In the genomic region with DNA sequence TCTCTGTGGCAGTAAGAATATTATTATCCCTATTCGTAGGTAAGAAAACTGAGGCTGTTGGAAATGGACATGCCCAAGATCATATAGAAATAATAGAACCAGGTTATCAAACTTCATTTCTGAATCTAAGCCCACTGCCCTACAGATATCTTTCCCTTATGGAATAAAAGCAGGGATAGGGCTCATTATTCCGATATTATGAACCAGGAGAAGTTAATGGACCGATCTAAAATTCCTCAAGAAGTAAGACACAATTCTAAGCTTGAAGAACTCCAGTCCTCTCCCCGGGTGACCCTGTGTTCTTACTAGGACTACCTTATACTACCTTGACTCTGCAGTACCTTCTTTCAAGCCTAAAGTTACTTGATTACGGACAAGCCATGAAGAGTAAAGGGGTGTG, we compare ENCODE assay signal across 39 cellular contexts. TPM values are rescaled to one million over a fixed set of nuclear protein-coding genes. Genes with fewer than 3 reads are reported as not detected.
"Had no signal": no experiment of that assay in that cellular context is flagged by ENCODE, and none has a peak within 500 bp of the region (broad histone marks: within the 10 kb centered on the region; RNA-seq: fewer than 3 reads in every experiment).

No MANE protein-coding gene starts in this region.

- H3K27ac Mint-ChIP-seq: activated naive CD4-positive, alpha-beta T cell treated with anti-CD3 and anti-CD28 coated beads for 36 hours; activated naive CD4-positive, alpha-beta T cell treated with anti-CD3 and anti-CD28 coated beads, Interleukin-2, amount 10 ng/mL, durations not matched to agents 7 days and 5 days; activated naive CD4-positive, alpha-beta T cell treated with anti-CD3 and anti-CD28 coated beads, Interleukin-2, amount 50 U/mL, for 24 hours; activated naive CD8-positive, alpha-beta T cell; activated naive CD8-positive, alpha-beta T cell treated with anti-CD3 and anti-CD28 coated beads for 36 hours; activated naive CD8-positive, alpha-beta T cell treated with anti-CD3 and anti-CD28 coated beads, Interleukin-2, amount 10 ng/mL, durations not matched to agents 7 days and 5 days; activated naive CD8-positive, alpha-beta T cell treated with anti-CD3 and anti-CD28 coated beads, Interleukin-2, amount 50 U/mL, for 24 hours; activated T-cell treated with anti-CD3 and anti-CD28 coated beads, Interleukin-2, amount 50 U/mL, for 24 hours; activated T-cell treated with anti-CD3 and anti-CD28 coated beads, Interleukin-2, amount 50 U/mL, for 72 hours; activated T-helper 1 cell treated with anti-CD3 and anti-CD28 coated beads, Interleukin-12 subunit alpha, Interleukin-12 subunit beta, Interleukin-2, Interleukin-4 antibody, amounts not matched to agents 30 ng/mL and 10 ng/mL and 1 ng/mL, durations not matched to agents 14 hours and 24 hours and 36 hours; activated T-helper 17 cell treated with anti-CD3 and anti-CD28 coated beads, Interleukin-2, amount 50 U/mL, for 72 hours; activated T-helper 2 cell treated with anti-CD3 and anti-CD28 coated beads, Interferon-gamma antibody, Interleukin-2, Interleukin-4, amounts not matched to agents 10 μg/mL and 5 μg/mL and 100 μg/mL, durations not matched to agents 14 hours and 24 hours and 36 hours had no signal

- H3K4me1 ChIP-seq: adrenal gland, ascending aorta, body of pancreas, breast epithelium had no signal

- H3K4me3 ChIP-seq: adrenal gland, ascending aorta, body of pancreas, breast epithelium, cardiac muscle cell had no signal

- H3K27ac ChIP-seq: adrenal gland, ascending aorta, body of pancreas, brain microvascular endothelial cell, breast epithelium, cardiac muscle cell had no signal

- H3K4me3 Mint-ChIP-seq: activated naive CD4-positive, alpha-beta T cell treated with anti-CD3 and anti-CD28 coated beads for 36 hours; activated naive CD4-positive, alpha-beta T cell treated with anti-CD3 and anti-CD28 coated beads, Interleukin-2, amount 10 ng/mL, durations not matched to agents 7 days and 5 days; activated naive CD4-positive, alpha-beta T cell treated with anti-CD3 and anti-CD28 coated beads, Interleukin-2, amount 50 U/mL, for 24 hours; activated naive CD8-positive, alpha-beta T cell; activated naive CD8-positive, alpha-beta T cell treated with anti-CD3 and anti-CD28 coated beads for 36 hours; activated naive CD8-positive, alpha-beta T cell treated with anti-CD3 and anti-CD28 coated beads, Interleukin-2, amount 10 ng/mL, durations not matched to agents 7 days and 5 days; activated naive CD8-positive, alpha-beta T cell treated with anti-CD3 and anti-CD28 coated beads, Interleukin-2, amount 50 U/mL, for 24 hours; activated T-cell treated with anti-CD3 and anti-CD28 coated beads, Interleukin-2, amount 50 U/mL, for 24 hours; activated T-cell treated with anti-CD3 and anti-CD28 coated beads, Interleukin-2, amount 50 U/mL, for 4 hours; activated T-cell treated with anti-CD3 and anti-CD28 coated beads, Interleukin-2, amount 50 U/mL, for 72 hours; activated T-helper 1 cell treated with anti-CD3 and anti-CD28 coated beads, Interleukin-12 subunit alpha, Interleukin-12 subunit beta, Interleukin-2, Interleukin-4 antibody, amounts not matched to agents 30 ng/mL and 10 ng/mL and 1 ng/mL, durations not matched to agents 14 hours and 24 hours and 36 hours; activated T-helper 17 cell treated with anti-CD3 and anti-CD28 coated beads, Interleukin-2, amount 50 U/mL, for 72 hours; central memory CD8-positive, alpha-beta T cell had no signal

- H3K4me1 Mint-ChIP-seq: activated naive CD4-positive, alpha-beta T cell treated with anti-CD3 and anti-CD28 coated beads, Interleukin-2, amount 10 ng/mL, durations not matched to agents 7 days and 5 days; activated naive CD4-positive, alpha-beta T cell treated with anti-CD3 and anti-CD28 coated beads, Interleukin-2, amount 50 U/mL, for 24 hours; activated naive CD8-positive, alpha-beta T cell treated with anti-CD3 and anti-CD28 coated beads for 36 hours; activated naive CD8-positive, alpha-beta T cell treated with anti-CD3 and anti-CD28 coated beads, Interleukin-2, amount 10 ng/mL, durations not matched to agents 7 days and 5 days; activated naive CD8-positive, alpha-beta T cell treated with anti-CD3 and anti-CD28 coated beads, Interleukin-2, amount 50 U/mL, for 24 hours; activated T-helper 17 cell treated with anti-CD3 and anti-CD28 coated beads, Interleukin-2, amount 50 U/mL, for 72 hours; brain; central memory CD8-positive, alpha-beta T cell had no signal

- H3K36me3 Mint-ChIP-seq: activated naive CD4-positive, alpha-beta T cell treated with anti-CD3 and anti-CD28 coated beads, Interleukin-2, amount 10 ng/mL, durations not matched to agents 7 days and 5 days; activated naive CD4-positive, alpha-beta T cell treated with anti-CD3 and anti-CD28 coated beads, Interleukin-2, amount 50 U/mL, for 24 hours; activated naive CD4-positive, alpha-beta T cell treated with anti-CD3 and anti-CD28 coated beads, Interleukin-2, amount 50 U/mL, for 72 hours; activated naive CD8-positive, alpha-beta T cell; activated naive CD8-positive, alpha-beta T cell treated with anti-CD3 and anti-CD28 coated beads for 36 hours; activated naive CD8-positive, alpha-beta T cell treated with anti-CD3 and anti-CD28 coated beads, Interleukin-2, amount 10 ng/mL, durations not matched to agents 7 days and 5 days; brain had no signal

- H3K27me3 ChIP-seq: adrenal gland, ascending aorta, body of pancreas, brain microvascular endothelial cell, breast epithelium, cardiac muscle cell had no signal

- H3K9me3 Mint-ChIP-seq: activated naive CD4-positive, alpha-beta T cell treated with anti-CD3 and anti-CD28 coated beads for 36 hours; activated naive CD4-positive, alpha-beta T cell treated with anti-CD3 and anti-CD28 coated beads, Interleukin-2, amount 10 ng/mL, durations not matched to agents 7 days and 5 days; activated naive CD4-positive, alpha-beta T cell treated with anti-CD3 and anti-CD28 coated beads, Interleukin-2, amount 50 U/mL, for 24 hours; activated naive CD4-positive, alpha-beta T cell treated with anti-CD3 and anti-CD28 coated beads, Interleukin-2, amount 50 U/mL, for 72 hours; activated naive CD8-positive, alpha-beta T cell treated with anti-CD3 and anti-CD28 coated beads for 36 hours; activated naive CD8-positive, alpha-beta T cell treated with anti-CD3 and anti-CD28 coated beads, Interleukin-2, amount 10 ng/mL, durations not matched to agents 7 days and 5 days; activated naive CD8-positive, alpha-beta T cell treated with anti-CD3 and anti-CD28 coated beads, Interleukin-2, amount 50 U/mL, for 24 hours; activated T-cell treated with anti-CD3 and anti-CD28 coated beads, Interleukin-2, amount 50 U/mL, for 24 hours; activated T-cell treated with anti-CD3 and anti-CD28 coated beads, Interleukin-2, amount 50 U/mL, for 4 hours; activated T-cell treated with anti-CD3 and anti-CD28 coated beads, Interleukin-2, amount 50 U/mL, for 72 hours; activated T-helper 1 cell treated with anti-CD3 and anti-CD28 coated beads, Interleukin-12 subunit alpha, Interleukin-12 subunit beta, Interleukin-2, Interleukin-4 antibody, amounts not matched to agents 30 ng/mL and 10 ng/mL and 1 ng/mL, durations not matched to agents 14 hours and 24 hours and 36 hours; activated T-helper 17 cell treated with anti-CD3 and anti-CD28 coated beads, Interleukin-2, amount 50 U/mL, for 72 hours; activated T-helper 2 cell treated with anti-CD3 and anti-CD28 coated beads, Interferon-gamma antibody, Interleukin-2, Interleukin-4, amounts not matched to agents 10 μg/mL and 5 μg/mL and 100 μg/mL, durations not matched to agents 14 hours and 24 hours and 36 hours; central memory CD8-positive, alpha-beta T cell had no signal

- H3K9me3 ChIP-seq: adrenal gland, ascending aorta, body of pancreas, breast epithelium had no signal

- DNase-seq: activated effector memory CD4-positive, alpha-beta T cell treated with anti-CD3 and anti-CD28 coated beads, Interleukin-2, amount 50 U/mL, for 16 hours; activated effector memory CD4-positive, alpha-beta T cell treated with Interleukin-2 at 50 U/mL for 16 hours; activated gamma-delta T cell; activated gamma-delta T cell treated with Interleukin-2 at 50 U/mL for 16 hours; activated naive CD4-positive, alpha-beta T cell; activated naive CD4-positive, alpha-beta T cell treated with anti-CD3 and anti-CD28 coated beads for 36 hours; activated naive CD4-positive, alpha-beta T cell treated with anti-CD3 and anti-CD28 coated beads, Interleukin-2, amount 10 ng/mL, durations not matched to agents 7 days and 5 days; activated naive CD4-positive, alpha-beta T cell treated with anti-CD3 and anti-CD28 coated beads, Interleukin-2, amount 50 U/mL, for 16 hours; activated naive CD4-positive, alpha-beta T cell treated with Interleukin-2 at 50 U/mL for 16 hours; activated naive CD8-positive, alpha-beta T cell treated with anti-CD3 and anti-CD28 coated beads for 36 hours; activated naive CD8-positive, alpha-beta T cell treated with anti-CD3 and anti-CD28 coated beads, Interleukin-2, amount 10 ng/mL, durations not matched to agents 7 days and 5 days; activated naive CD8-positive, alpha-beta T cell treated with anti-CD3 and anti-CD28 coated beads, Interleukin-2, amount 50 U/mL, for 24 hours; activated T-cell treated with anti-CD3 and anti-CD28 coated beads, Interleukin-2, amount 50 U/mL, for 1 hour; activated T-cell treated with anti-CD3 and anti-CD28 coated beads, Interleukin-2, amount 50 U/mL, for 24 hours; activated T-cell treated with anti-CD3 and anti-CD28 coated beads, Interleukin-2, amount 50 U/mL, for 4 hours; activated T-cell treated with anti-CD3 and anti-CD28 coated beads, Interleukin-2, amount 50 U/mL, for 48 hours; activated T-cell treated with anti-CD3 and anti-CD28 coated beads, Interleukin-2, amount 50 U/mL, for 72 hours; adrenal gland; amniotic stem cell; amygdala; anterior cingulate cortex; aorta; body of pancreas; brain microvascular endothelial cell; caudate nucleus; central memory CD4-positive, alpha-beta T cell; cerebellar nuclear complex had no signal

- H3K36me3 ChIP-seq: adrenal gland, ascending aorta, brain microvascular endothelial cell, breast epithelium, cardiac muscle cell had no signal

- H3K27me3 Mint-ChIP-seq: brain had no signal

- ATAC-seq: activated naive CD4-positive, alpha-beta T cell treated with anti-CD3 and anti-CD28 coated beads, Interleukin-2, amount 50 U/mL, for 72 hours; activated naive CD8-positive, alpha-beta T cell treated with anti-CD3 and anti-CD28 coated beads, Interleukin-2, amount 50 U/mL, for 24 hours; activated T-cell treated with anti-CD3 and anti-CD28 coated beads, Interleukin-2, amount 50 U/mL, for 4 hours; activated T-cell treated with anti-CD3 and anti-CD28 coated beads, Interleukin-2, amount 50 U/mL, for 72 hours; activated T-helper 17 cell treated with anti-CD3 and anti-CD28 coated beads, Interleukin-2, amount 50 U/mL, for 72 hours; body of pancreas had no signal

RNA-seq across cellular contexts. Expression of a gene that starts 8.4 kb away (rescaled TPM):
- total RNA-seq: activated naive CD4-positive, alpha-beta T cell treated with anti-CD3 and anti-CD28 coated beads, Interleukin-2, amount 50 U/mL, for 72 hours; activated naive CD8-positive, alpha-beta T cell treated with anti-CD3 and anti-CD28 coated beads, Interleukin-2, amount 10 ng/mL, durations not matched to agents 7 days and 5 days; activated T-helper 1 cell treated with anti-CD3 and anti-CD28 coated beads, Interleukin-12 subunit alpha, Interleukin-12 subunit beta, Interleukin-2, Interleukin-4 antibody, amounts not matched to agents 30 ng/mL and 10 ng/mL and 1 ng/mL, durations not matched to agents 14 hours and 24 hours and 36 hours; activated T-helper 17 cell treated with anti-CD3 and anti-CD28 coated beads, Interleukin-2, amount 50 U/mL, for 72 hours; activated T-helper 2 cell treated with anti-CD3 and anti-CD28 coated beads, Interferon-gamma antibody, Interleukin-2, Interleukin-4, amounts not matched to agents 10 μg/mL and 5 μg/mL and 100 μg/mL, durations not matched to agents 14 hours and 24 hours and 36 hours; ascending aorta; body of pancreas; bronchial epithelial cell had no signal
